27 cellular contexts compared by ENCODE assay signal in the genomic region with DNA sequence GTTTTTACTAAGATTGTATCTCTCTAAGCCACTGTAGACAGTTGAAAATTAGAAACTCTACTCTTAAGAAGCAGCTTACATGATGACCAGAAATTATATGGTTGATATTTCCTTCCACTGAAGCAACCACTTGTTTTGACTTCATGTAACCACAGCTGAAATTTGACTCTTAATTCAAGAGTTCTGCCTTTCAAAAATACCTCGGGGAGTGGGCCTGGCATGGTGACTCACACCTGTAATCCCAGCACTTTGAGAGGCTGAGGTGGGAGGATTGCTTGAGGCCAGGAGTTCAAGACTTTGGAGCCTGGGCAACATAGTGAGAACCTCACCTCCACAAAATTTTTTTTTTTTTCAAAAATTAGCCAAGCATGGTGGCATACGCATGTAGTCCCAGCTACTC. TPM values are rescaled to one million over a fixed set of nuclear protein-coding genes. Genes with fewer than 3 reads are reported as not detected.
"Had no signal": no experiment of that assay in that cellular context is flagged by ENCODE, and none has a peak within 500 bp of the region (broad histone marks: within the 10 kb centered on the region; RNA-seq: fewer than 3 reads in every experiment).

No MANE protein-coding gene starts in this region.

- H3K4me3 ChIP-seq: dorsolateral prefrontal cortex, left ventricle myocardium inferior, neural progenitor cell, stomach had no signal

- DNase-seq: activated CD4-positive, alpha-beta T cell treated with anti-CD3 and anti-CD28 coated beads for 36 hours; activated CD4-positive, alpha-beta T cell treated with anti-CD3 and anti-CD28 coated beads, Interleukin-2, amount 50 U/mL, for 48 hours; activated gamma-delta T cell treated with Interleukin-2 at 50 U/mL for 16 hours; activated naive CD8-positive, alpha-beta T cell treated with anti-CD3 and anti-CD28 coated beads for 36 hours; amygdala; central memory CD4-positive, alpha-beta T cell; dorsolateral prefrontal cortex; endodermal cell; foreskin melanocyte; head of caudate nucleus; kidney glomerular epithelial cell; left ventricle myocardium inferior; naive B cell; right cardiac atrium; small intestine; stimulated activated CD4-positive, alpha-beta T cell treated with anti-CD3 and anti-CD28 coated beads, Interleukin-15, amount 100 ng/mL, for 24 hours; stimulated activated CD4-positive, alpha-beta T cell treated with anti-CD3 and anti-CD28 coated beads, Interleukin-2, amount 100 ng/mL, for 48 hours; stomach; trophoblast cell had no signal

- ATAC-seq: activated CD4-positive, alpha-beta T cell treated with anti-CD3 and anti-CD28 coated beads for 36 hours; right cardiac atrium; WTC11 had no signal

- H3K36me3 ChIP-seq: left ventricle myocardium inferior, neural progenitor cell, stomach had no signal

- H3K4me1 ChIP-seq: left ventricle myocardium inferior, neural progenitor cell, stomach had no signal

- H3K9me3 ChIP-seq: left ventricle myocardium inferior, stomach had no signal

- H3K27ac ChIP-seq: dorsolateral prefrontal cortex, epithelial cell of prostate, left ventricle myocardium inferior, neural progenitor cell, stomach had no signal

RNA-seq across cellular contexts. Expression of a gene that starts 4.3 kb away (rescaled TPM):
- total RNA-seq: activated naive CD8-positive, alpha-beta T cell treated with anti-CD3 and anti-CD28 coated beads for 36 hours; activated T-helper 1 cell treated with anti-CD3 and anti-CD28 coated beads, Interleukin-12 subunit alpha, Interleukin-12 subunit beta, Interleukin-2, Interleukin-4 antibody, amounts not matched to agents 30 ng/mL and 10 ng/mL and 1 ng/mL, durations not matched to agents 14 hours and 24 hours and 36 hours; dorsolateral prefrontal cortex; endodermal cell; left ventricle myocardium inferior; mononuclear cell; osteoblast; progenitor cell of endocrine pancreas; right cardiac atrium; stomach; temporal lobe; WTC11 had no signal
- polyA plus RNA-seq: right cardiac atrium had no signal
